ENCODE assay signal across 1 cellular context in genomic region chr10:14532473-14533251, GRCh38.
TF ChIP-seq lines count a peak whose summit lies in the region.

No MANE protein-coding gene starts in this region.

TF ChIP-seq in HepG2, 621 proteins besides CTCF, POLR2A, EP300 and RAD21 (continued from another document and continues in another):
- TF ChIP-seq SP2 (CRISPR knock-in tag; IDR thresholded peaks at IDR 0.05), result no peak
- TF ChIP-seq ZNF580 (CRISPR knock-in tag; IDR thresholded peaks at IDR 0.05; ENCODE audit: borderline replicate concordance, low read depth), result peak; percentile 27; the same call in 1 of the 2 replicates
- TF ChIP-seq MBD4 (IDR thresholded peaks at IDR 0.05; ENCODE audit: borderline replicate concordance, low read length), result no peak
- no peak for TF ChIP-seq ZNF616 (CRISPR knock-in tag; IDR thresholded peaks at IDR 0.05; ENCODE audit: low read depth)
- TF ChIP-seq TMF1 (CRISPR knock-in tag; IDR thresholded peaks at IDR 0.05; ENCODE audit: low read depth), result no peak
- 0 out of 2 replicates have a peak, but pooled peaks have one; percentile 29 for TF ChIP-seq SNAI1 (CRISPR knock-in tag; IDR thresholded peaks at IDR 0.05; ENCODE audit: borderline replicate concordance)
- TF ChIP-seq MED1 (CRISPR knock-in tag; IDR thresholded peaks at IDR 0.05), result peak; percentile 73
- no peak for TF ChIP-seq KIAA2018 (CRISPR knock-in tag; IDR thresholded peaks at IDR 0.05; ENCODE audit: borderline replicate concordance)
- TF ChIP-seq HDAC1 (CRISPR knock-in tag; IDR thresholded peaks at IDR 0.05), result peak; percentile 63; the same call in 1 of the 2 replicates
- TF ChIP-seq CENPT (CRISPR knock-in tag; IDR thresholded peaks at IDR 0.05; ENCODE audit: low read depth), result no peak
- peak; percentile 52; the same call in 1 of the 2 replicates for TF ChIP-seq ZBTB34 (CRISPR knock-in tag; IDR thresholded peaks at IDR 0.05)
- no peak for TF ChIP-seq ZNF484 (CRISPR knock-in tag; IDR thresholded peaks at IDR 0.05; ENCODE audit: borderline replicate concordance, low read depth)
- TF ChIP-seq HDAC2 (CRISPR knock-in tag; IDR thresholded peaks at IDR 0.05), result peak; percentile 40; the same call in 1 of the 2 replicates
- TF ChIP-seq HNF4G (IDR thresholded peaks at IDR 0.05; ENCODE audit: borderline replicate concordance, low read depth, low read length), result no peak
- no peak for TF ChIP-seq HNF4G (CRISPR knock-in tag; IDR thresholded peaks at IDR 0.05; ENCODE audit: borderline replicate concordance, low read depth)
- TF ChIP-seq FLYWCH1 (CRISPR knock-in tag; IDR thresholded peaks at IDR 0.05), result no peak
- no peak for TF ChIP-seq MTA3 (CRISPR knock-in tag; IDR thresholded peaks at IDR 0.05)
- no peak for TF ChIP-seq RAD51 (IDR thresholded peaks at IDR 0.05; ENCODE audit: borderline replicate concordance)
- peak; percentile 52; the same call in 1 of the 2 replicates for TF ChIP-seq ZNF331 (CRISPR knock-in tag; IDR thresholded peaks at IDR 0.05)
- peak; percentile 60 for TF ChIP-seq NCOA2 (CRISPR knock-in tag; IDR thresholded peaks at IDR 0.05)
- no peak for TF ChIP-seq ZNF333 (CRISPR knock-in tag; IDR thresholded peaks at IDR 0.05; ENCODE audit: borderline replicate concordance)
- no peak for TF ChIP-seq PRDM4 (CRISPR knock-in tag; IDR thresholded peaks at IDR 0.05; ENCODE audit: borderline replicate concordance)
- no peak for TF ChIP-seq NFATC3 (CRISPR knock-in tag; IDR thresholded peaks at IDR 0.05)
- no peak for TF ChIP-seq BCL3 (CRISPR knock-in tag; IDR thresholded peaks at IDR 0.05)
- no peak for TF ChIP-seq ZNF766 (CRISPR knock-in tag; IDR thresholded peaks at IDR 0.05; ENCODE audit: borderline replicate concordance)
- no peak for TF ChIP-seq AFF4 (CRISPR knock-in tag; IDR thresholded peaks at IDR 0.05)
- TF ChIP-seq MAFG (CRISPR knock-in tag; IDR thresholded peaks at IDR 0.05), result no peak
- no peak for TF ChIP-seq ZSCAN21 (CRISPR knock-in tag; IDR thresholded peaks at IDR 0.05; ENCODE audit: borderline replicate concordance)
- no peak for TF ChIP-seq SNAPC5 (CRISPR knock-in tag; IDR thresholded peaks at IDR 0.05; ENCODE audit: borderline replicate concordance)
- no peak for TF ChIP-seq SETDB1 (CRISPR knock-in tag; IDR thresholded peaks at IDR 0.05; ENCODE audit: borderline replicate concordance)
- no peak for TF ChIP-seq CSRNP2 (CRISPR knock-in tag; conservative IDR thresholded peaks at IDR 0.05; ENCODE audit: low read depth)
- no peak; the same call in 1 of the 2 replicates for TF ChIP-seq ZHX1 (CRISPR knock-in tag; IDR thresholded peaks at IDR 0.05; ENCODE audit: low read depth)
- TF ChIP-seq NR2C2 (CRISPR knock-in tag; IDR thresholded peaks at IDR 0.05; ENCODE audit: borderline replicate concordance), result peak; percentile 72
- TF ChIP-seq ZNF326 (CRISPR knock-in tag; IDR thresholded peaks at IDR 0.05; ENCODE audit: borderline replicate concordance), result no peak
- no peak for TF ChIP-seq RFX1 (IDR thresholded peaks at IDR 0.05)
- TF ChIP-seq ZNF138 (CRISPR knock-in tag; IDR thresholded peaks at IDR 0.05; ENCODE audit: low read depth), result no peak
- no peak for TF ChIP-seq NRL (CRISPR knock-in tag; IDR thresholded peaks at IDR 0.05; ENCODE audit: borderline replicate concordance)
- TF ChIP-seq ZNF850 (CRISPR knock-in tag; conservative IDR thresholded peaks at IDR 0.05), result no peak
